20 cellular contexts compared by ENCODE assay signal in genomic region chr4:124427095-124427767, GRCh38.
DNase-seq lines count a peak whose midpoint lies in the region; ATAC-seq and TF ChIP-seq lines count a peak whose summit lies in the region.
"Had no signal": no experiment of that assay in that cellular context is flagged by ENCODE, and none has a peak within 500 bp of the region (broad histone marks: within the 10 kb centered on the region; RNA-seq: fewer than 3 reads in every experiment).

No MANE protein-coding gene starts in this region.

- peak; percentile 48 for ATAC-seq in Right ventricle myocardium superior (ENCODE audit: poor library complexity)
- peak; percentile 70 to 82 (median 78) for ATAC-seq in right lobe of liver
- no peak for ATAC-seq in HG02981 (IDR thresholded peaks at IDR 0.05; ENCODE audit: unreplicated experiment)
- ATAC-seq in activated naive CD8-positive, alpha-beta T cell treated with anti-CD3 and anti-CD28 coated beads, Interleukin-2, amount 50 U/mL, for 24 hours, result no peak
- ATAC-seq in T-helper 17 cell, result no peak
- ATAC-seq: activated T-cell treated with anti-CD3 and anti-CD28 coated beads, Interleukin-2, amount 50 U/mL, for 4 hours; natural killer cell had no signal

- H3K4me1 Mint-ChIP-seq in activated naive CD8-positive, alpha-beta T cell treated with anti-CD3 and anti-CD28 coated beads, Interleukin-2, amount 50 U/mL, for 24 hours, result no peaks in the 10 kb centered on the region
- no peaks in the 10 kb centered on the region for H3K4me1 Mint-ChIP-seq in T-helper 17 cell
- H3K4me1 Mint-ChIP-seq: activated naive CD8-positive, alpha-beta T cell treated with anti-CD3 and anti-CD28 coated beads for 36 hours; natural killer cell had no signal

- H3K27ac ChIP-seq in right lobe of liver, result no peak overlapping the region
- H3K27ac ChIP-seq: cardiac muscle cell, VCaP had no signal

- no peaks in the 10 kb centered on the region for H3K36me3 ChIP-seq in right lobe of liver
- H3K36me3 ChIP-seq: cardiac muscle cell had no signal

- H3K9me3 Mint-ChIP-seq in activated naive CD8-positive, alpha-beta T cell treated with anti-CD3 and anti-CD28 coated beads, Interleukin-2, amount 50 U/mL, for 24 hours, result no peaks in the 10 kb centered on the region
- H3K9me3 Mint-ChIP-seq: activated CD4-positive, alpha-beta memory T cell treated with anti-CD3 and anti-CD28 coated beads for 36 hours; activated naive CD8-positive, alpha-beta T cell treated with anti-CD3 and anti-CD28 coated beads for 36 hours; activated T-cell treated with anti-CD3 and anti-CD28 coated beads, Interleukin-2, amount 50 U/mL, for 4 hours had no signal

- no peaks in the 10 kb centered on the region for H3K27me3 ChIP-seq in right lobe of liver
- H3K27me3 ChIP-seq: cardiac muscle cell had no signal

- TF ChIP-seq CTCF in epithelial cell of esophagus (IDR thresholded peaks at IDR 0.05; ENCODE audit: insufficient read depth, low read depth, low read length, missing control alignments), result no peak
- no peak for TF ChIP-seq CTCF in right lobe of liver (IDR thresholded peaks at IDR 0.05)

- H3K4me1 ChIP-seq in right lobe of liver, result peaks cover 0 to 14% (median 7%) of the 10 kb centered on the region in 4 donors

- intact Hi-C loops in Right ventricle myocardium superior (cut with DNase I) (no loop called here), cardiac septum (cut with DNase I) (no loop called here), right lobe of liver (cut with DNase I) (no loop called here)

- H3K4me3 Mint-ChIP-seq in activated naive CD8-positive, alpha-beta T cell treated with anti-CD3 and anti-CD28 coated beads, Interleukin-2, amount 50 U/mL, for 24 hours, result no peak overlapping the region
- H3K4me3 Mint-ChIP-seq in T-helper 17 cell, result no peak overlapping the region
- H3K4me3 Mint-ChIP-seq: activated CD4-positive, alpha-beta memory T cell treated with anti-CD3 and anti-CD28 coated beads for 36 hours; activated naive CD8-positive, alpha-beta T cell treated with anti-CD3 and anti-CD28 coated beads for 36 hours; activated T-cell treated with anti-CD3 and anti-CD28 coated beads, Interleukin-2, amount 50 U/mL, for 4 hours; natural killer cell had no signal

- WGBS in right lobe of liver (ENCODE audit: insufficient coverage, low coverage, low lambda C conversion rate, missing lambda C conversion rate), result 100% methylated on average over 1 of the region's 1 CpG

- DNase-seq in Right ventricle myocardium superior (no peak), cardiac septum (ENCODE audit: low spot score) (no peak), epithelial cell of esophagus (ENCODE audit: low read depth) (peak; percentile 34), right lobe of liver (peak in 2 of 3 donors; percentile 37 to 55), NCI-H526 treated with DMSO at 0.1 percent for 48 hours (lab: John Stamatoyannopoulos, UW) (no peak), T-helper 17 cell (no peak)
- DNase-seq in activated naive CD8-positive, alpha-beta T cell treated with anti-CD3 and anti-CD28 coated beads, Interleukin-2, amount 50 U/mL, for 24 hours, result no peak
- DNase-seq: activated CD4-positive, alpha-beta memory T cell treated with anti-CD3 and anti-CD28 coated beads for 36 hours; activated naive CD8-positive, alpha-beta T cell treated with anti-CD3 and anti-CD28 coated beads for 36 hours; activated T-cell treated with anti-CD3 and anti-CD28 coated beads, Interleukin-2, amount 50 U/mL, for 4 hours; effector memory CD4-positive, alpha-beta T cell; H7; KBM-7; natural killer cell; NCI-H2171 treated with DMSO at 0.1 percent for 48 hours; RPMI8226; stimulated activated CD4-positive, alpha-beta T cell treated with anti-CD3 and anti-CD28 coated beads, Interleukin-12 subunit alpha, Interleukin-12 subunit beta, amount 100 ng/mL, for 4 hours had no signal

- no peaks in the 10 kb centered on the region for H3K36me3 Mint-ChIP-seq in activated naive CD8-positive, alpha-beta T cell treated with anti-CD3 and anti-CD28 coated beads, Interleukin-2, amount 50 U/mL, for 24 hours (ENCODE audit: low read depth)
- H3K36me3 Mint-ChIP-seq in T-helper 17 cell (ENCODE audit: low read depth), result no peaks in the 10 kb centered on the region
- H3K36me3 Mint-ChIP-seq: activated CD4-positive, alpha-beta memory T cell treated with anti-CD3 and anti-CD28 coated beads for 36 hours; activated naive CD8-positive, alpha-beta T cell treated with anti-CD3 and anti-CD28 coated beads for 36 hours; natural killer cell had no signal

- TF ChIP-seq POLR2A in right lobe of liver (IDR thresholded peaks at IDR 0.05), result no peak

- H3K27me3 Mint-ChIP-seq in activated naive CD8-positive, alpha-beta T cell treated with anti-CD3 and anti-CD28 coated beads, Interleukin-2, amount 50 U/mL, for 24 hours, result no peaks in the 10 kb centered on the region
- H3K27me3 Mint-ChIP-seq in T-helper 17 cell, result no peaks in the 10 kb centered on the region
- H3K27me3 Mint-ChIP-seq: activated CD4-positive, alpha-beta memory T cell treated with anti-CD3 and anti-CD28 coated beads for 36 hours had no signal

- H3K9me3 ChIP-seq in right lobe of liver (no peaks in the 10 kb centered on the region), T-helper 17 cell (ENCODE audit: control insufficient read depth, low read length, poor library complexity, severe bottlenecking) (no peaks in the 10 kb centered on the region)

- H3K4me3 ChIP-seq in epithelial cell of esophagus (ENCODE audit: low read length) (no peak overlapping the region), right lobe of liver (no peak overlapping the region)
- H3K4me3 ChIP-seq: cardiac muscle cell had no signal

- H3K27ac Mint-ChIP-seq in activated naive CD8-positive, alpha-beta T cell treated with anti-CD3 and anti-CD28 coated beads, Interleukin-2, amount 50 U/mL, for 24 hours, result no peak overlapping the region
- H3K27ac Mint-ChIP-seq in T-helper 17 cell, result no peak overlapping the region
- H3K27ac Mint-ChIP-seq: activated CD4-positive, alpha-beta memory T cell treated with anti-CD3 and anti-CD28 coated beads for 36 hours; activated naive CD8-positive, alpha-beta T cell treated with anti-CD3 and anti-CD28 coated beads for 36 hours; natural killer cell had no signal

Comparison
In these comparisons a context has a peak if more than half of its experiments do, and no peak if none do; other contexts are left out.
1. ATAC-seq: peak in Right ventricle myocardium superior (single experiment) and right lobe of liver (4 of 4); none in HG02981 (single experiment), activated naive CD8-positive, alpha-beta T cell treated with anti-CD3 and anti-CD28 coated beads, Interleukin-2, amount 50 U/mL, for 24 hours (single experiment) and T-helper 17 cell (single experiment).
2. DNase-seq: peak in epithelial cell of esophagus (single experiment) and right lobe of liver (2 of 3); none in Right ventricle myocardium superior (single experiment), cardiac septum (single experiment), NCI-H526 treated with DMSO at 0.1 percent for 48 hours (single experiment), activated naive CD8-positive, alpha-beta T cell treated with anti-CD3 and anti-CD28 coated beads, Interleukin-2, amount 50 U/mL, for 24 hours (single experiment) and T-helper 17 cell (0 of 3).